Comparison of ENCODE assay signal across 1 cellular context in genomic region chr4:38024203-38024504, GRCh38.
TF ChIP-seq lines count a peak whose summit lies in the region.

No MANE protein-coding gene starts in this region.

TF ChIP-seq in HEK293, 187 proteins besides CTCF, POLR2A, EP300 and RAD21 (continued from another document):
- TF ChIP-seq PRDM4 (tag by site-specific recombination; IDR thresholded peaks at IDR 0.05): peak; percentile 69
- TF ChIP-seq ZNF692 (tag by site-specific recombination; IDR thresholded peaks at IDR 0.05): 0 out of 2 replicates have a peak, but pooled peaks have one; percentile 22
- peak; percentile 46; the same call in 1 of the 2 replicates for TF ChIP-seq ZNF629 (tag by site-specific recombination; IDR thresholded peaks at IDR 0.05)
- peak; percentile 84; the same call in 1 of the 2 replicates for TF ChIP-seq ZNF580 (tag by site-specific recombination; IDR thresholded peaks at IDR 0.05)
- TF ChIP-seq MEIS1 (CRISPR knock-in tag; IDR thresholded peaks at IDR 0.05; ENCODE audit: borderline replicate concordance): no peak
- peak; percentile 44; the same call in 1 of the 2 replicates for TF ChIP-seq ZNF19 (tag by site-specific recombination; IDR thresholded peaks at IDR 0.05; ENCODE audit: low read depth)
- TF ChIP-seq ZNF664 (tag by site-specific recombination; IDR thresholded peaks at IDR 0.05): 0 out of 2 replicates have a peak, but pooled peaks have one; percentile 3
- peak; percentile 98 for TF ChIP-seq ZNF843 (tag by site-specific recombination; IDR thresholded peaks at IDR 0.05)
- no peak for TF ChIP-seq SETDB1 (IDR thresholded peaks at IDR 0.05; ENCODE audit: insufficient read length, low read length)
- TF ChIP-seq, protein P1, sequence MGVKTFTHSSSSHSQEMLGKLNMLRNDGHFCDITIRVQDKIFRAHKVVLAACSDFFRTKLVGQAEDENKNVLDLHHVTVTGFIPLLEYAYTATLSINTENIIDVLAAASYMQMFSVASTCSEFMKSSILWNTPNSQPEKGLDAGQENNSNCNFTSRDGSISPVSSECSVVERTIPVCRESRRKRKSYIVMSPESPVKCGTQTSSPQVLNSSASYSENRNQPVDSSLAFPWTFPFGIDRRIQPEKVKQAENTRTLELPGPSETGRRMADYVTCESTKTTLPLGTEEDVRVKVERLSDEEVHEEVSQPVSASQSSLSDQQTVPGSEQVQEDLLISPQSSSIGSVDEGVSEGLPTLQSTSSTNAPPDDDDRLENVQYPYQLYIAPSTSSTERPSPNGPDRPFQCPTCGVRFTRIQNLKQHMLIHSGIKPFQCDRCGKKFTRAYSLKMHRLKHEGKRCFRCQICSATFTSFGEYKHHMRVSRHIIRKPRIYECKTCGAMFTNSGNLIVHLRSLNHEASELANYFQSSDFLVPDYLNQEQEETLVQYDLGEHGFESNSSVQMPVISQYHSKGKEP (tag by site-specific recombination; IDR thresholded peaks at IDR 0.05): 0 out of 2 replicates have a peak, but pooled peaks have one; percentile 23
- TF ChIP-seq ZNF23 (tag by site-specific recombination; IDR thresholded peaks at IDR 0.05; ENCODE audit: borderline replicate concordance): no peak
- 0 out of 2 replicates have a peak, but pooled peaks have one; percentile 15 for TF ChIP-seq INSM2 (tag by site-specific recombination; IDR thresholded peaks at IDR 0.05)
- peak; percentile 76; the same call in 1 of the 2 replicates for TF ChIP-seq ZNF488 (tag by site-specific recombination; IDR thresholded peaks at IDR 0.05)
- no peak for TF ChIP-seq ZNF621 (tag by site-specific recombination; IDR thresholded peaks at IDR 0.05)
- peak; percentile 76 for TF ChIP-seq GFI1B (tag by site-specific recombination; IDR thresholded peaks at IDR 0.05)
- TF ChIP-seq, protein P2, sequence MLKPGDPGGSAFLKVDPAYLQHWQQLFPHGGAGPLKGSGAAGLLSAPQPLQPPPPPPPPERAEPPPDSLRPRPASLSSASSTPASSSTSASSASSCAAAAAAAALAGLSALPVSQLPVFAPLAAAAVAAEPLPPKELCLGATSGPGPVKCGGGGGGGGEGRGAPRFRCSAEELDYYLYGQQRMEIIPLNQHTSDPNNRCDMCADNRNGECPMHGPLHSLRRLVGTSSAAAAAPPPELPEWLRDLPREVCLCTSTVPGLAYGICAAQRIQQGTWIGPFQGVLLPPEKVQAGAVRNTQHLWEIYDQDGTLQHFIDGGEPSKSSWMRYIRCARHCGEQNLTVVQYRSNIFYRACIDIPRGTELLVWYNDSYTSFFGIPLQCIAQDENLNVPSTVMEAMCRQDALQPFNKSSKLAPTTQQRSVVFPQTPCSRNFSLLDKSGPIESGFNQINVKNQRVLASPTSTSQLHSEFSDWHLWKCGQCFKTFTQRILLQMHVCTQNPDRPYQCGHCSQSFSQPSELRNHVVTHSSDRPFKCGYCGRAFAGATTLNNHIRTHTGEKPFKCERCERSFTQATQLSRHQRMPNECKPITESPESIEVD (tag by site-specific recombination; IDR thresholded peaks at IDR 0.05): peak; percentile 97
- TF ChIP-seq MZF1 (tag by site-specific recombination; IDR thresholded peaks at IDR 0.05; ENCODE audit: borderline replicate concordance): peak; percentile 51; the same call in 1 of the 2 replicates
- peak; percentile 83 for TF ChIP-seq ZIC2 (tag by site-specific recombination; IDR thresholded peaks at IDR 0.05)
- 0 out of 2 replicates have a peak, but pooled peaks have one; percentile 42 for TF ChIP-seq KLF10 (tag by site-specific recombination; IDR thresholded peaks at IDR 0.05)
- TF ChIP-seq ZNF561 (tag by site-specific recombination; IDR thresholded peaks at IDR 0.05; ENCODE audit: borderline replicate concordance): no peak
- peak; percentile 89 for TF ChIP-seq OSR2 (tag by site-specific recombination; IDR thresholded peaks at IDR 0.05)
- TF ChIP-seq, protein P3, sequence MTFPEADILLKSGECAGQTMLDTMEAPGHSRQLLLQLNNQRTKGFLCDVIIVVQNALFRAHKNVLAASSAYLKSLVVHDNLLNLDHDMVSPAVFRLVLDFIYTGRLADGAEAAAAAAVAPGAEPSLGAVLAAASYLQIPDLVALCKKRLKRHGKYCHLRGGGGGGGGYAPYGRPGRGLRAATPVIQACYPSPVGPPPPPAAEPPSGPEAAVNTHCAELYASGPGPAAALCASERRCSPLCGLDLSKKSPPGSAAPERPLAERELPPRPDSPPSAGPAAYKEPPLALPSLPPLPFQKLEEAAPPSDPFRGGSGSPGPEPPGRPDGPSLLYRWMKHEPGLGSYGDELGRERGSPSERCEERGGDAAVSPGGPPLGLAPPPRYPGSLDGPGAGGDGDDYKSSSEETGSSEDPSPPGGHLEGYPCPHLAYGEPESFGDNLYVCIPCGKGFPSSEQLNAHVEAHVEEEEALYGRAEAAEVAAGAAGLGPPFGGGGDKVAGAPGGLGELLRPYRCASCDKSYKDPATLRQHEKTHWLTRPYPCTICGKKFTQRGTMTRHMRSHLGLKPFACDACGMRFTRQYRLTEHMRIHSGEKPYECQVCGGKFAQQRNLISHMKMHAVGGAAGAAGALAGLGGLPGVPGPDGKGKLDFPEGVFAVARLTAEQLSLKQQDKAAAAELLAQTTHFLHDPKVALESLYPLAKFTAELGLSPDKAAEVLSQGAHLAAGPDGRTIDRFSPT (tag by site-specific recombination; IDR thresholded peaks at IDR 0.05): no peak
- TF ChIP-seq ZNF174 (tag by site-specific recombination; IDR thresholded peaks at IDR 0.05): no peak
